Comparison of ENCODE assay signal across 16 cellular contexts in genomic region chr10:126059101-126059826, GRCh38.
DNase-seq lines count a peak whose midpoint lies in the region; ATAC-seq and TF ChIP-seq lines count a peak whose summit lies in the region.
"Had no signal": no experiment of that assay in that cellular context is flagged by ENCODE, and none has a peak within 500 bp of the region (broad histone marks: within the 10 kb centered on the region; RNA-seq: fewer than 3 reads in every experiment).

No MANE protein-coding gene starts in this region.

- no peaks in the 10 kb centered on the region for H3K36me3 ChIP-seq in mammary epithelial cell (ENCODE audit: insufficient read depth, low read length)
- H3K36me3 ChIP-seq in left ventricle myocardium inferior = no peaks in the 10 kb centered on the region
- H3K36me3 ChIP-seq: colonic mucosa, gastrocnemius medialis, tibial nerve had no signal

- H3K4me2 ChIP-seq in mammary epithelial cell (ENCODE audit: insufficient read depth, low read depth, low read length) = no peak overlapping the region

- no peaks in the 10 kb centered on the region for H3K27me3 ChIP-seq in mammary epithelial cell (ENCODE audit: insufficient read depth, low read length)
- H3K27me3 ChIP-seq in left ventricle myocardium inferior (ENCODE audit: low read depth) = peaks cover 18% of the 10 kb centered on the region
- H3K27me3 ChIP-seq: colonic mucosa, gastrocnemius medialis, tibial nerve had no signal

- no peak overlapping the region for H3K9ac ChIP-seq in mammary epithelial cell (ENCODE audit: insufficient read depth, low read length)

- CTCF ChIA-PET in mammary epithelial cell (lab: Charles Lee; ENCODE audit: low non-redundant PET) (no interaction called here), MCF 10A (lab: Yijun Ruan, JAX) (interaction anchor here (0.5 kb wide), 1 partner anchor 14 kb away, joined by 4 read pairs; no protein-coding TSS in a partner anchor)
- CTCF ChIA-PET in activated CD4-positive, alpha-beta memory T cell treated with anti-CD3 and anti-CD28 coated beads, Interleukin-2, amount 10 ng/mL, durations not matched to agents 7 days and 5 days (lab: Charles Lee) = no interaction called here

- 70% methylated on average over 4 of the region's 4 CpGs for WGBS in mammary epithelial cell (ENCODE audit: low coverage, missing lambda C conversion rate)

- peak; percentile 34 for DNase-seq in mammary epithelial cell
- no peak for DNase-seq in MCF 10A (ENCODE audit: unreplicated experiment)
- DNase-seq in kidney tubule cell (ENCODE audit: low spot score) = peak; percentile 75
- no peak for DNase-seq in NCI-H446 (lab: John Stamatoyannopoulos, UW)
- no peak for DNase-seq in left ventricle myocardium inferior
- no peak for DNase-seq in activated CD4-positive, alpha-beta memory T cell treated with anti-CD3 and anti-CD28 coated beads, Interleukin-2, amount 10 ng/mL, durations not matched to agents 7 days and 5 days
- DNase-seq: activated naive CD4-positive, alpha-beta T cell treated with anti-CD3 and anti-CD28 coated beads, Interleukin-2, amount 50 U/mL, for 16 hours; colonic mucosa; gastrocnemius medialis; NCI-H446 treated with DMSO at 0.1 percent for 48 hours; RPMI8226 had no signal

- H3K4me1 Mint-ChIP-seq in MCF 10A (ENCODE audit: insufficient read depth, unreplicated experiment) = peaks cover 13% of the 10 kb centered on the region
- H3K4me1 Mint-ChIP-seq in brain = peaks cover 51% of the 10 kb centered on the region
- H3K4me1 Mint-ChIP-seq in activated CD4-positive, alpha-beta memory T cell treated with anti-CD3 and anti-CD28 coated beads, Interleukin-2, amount 10 ng/mL, durations not matched to agents 7 days and 5 days = no peaks in the 10 kb centered on the region

- H4K20me1 ChIP-seq in mammary epithelial cell (ENCODE audit: insufficient read depth, low read length) = no peaks in the 10 kb centered on the region

- dilution Hi-C loops in mammary epithelial cell (cut with HindIII; ENCODE audit: low sequenced_read_pairs) = no loop called here

- no peak for ATAC-seq in GM18867 (IDR thresholded peaks at IDR 0.05; ENCODE audit: unreplicated experiment)

- H3K4me3 ChIP-seq in mammary epithelial cell (replicated peaks in 1 of 3; ENCODE audit: insufficient read depth in 1 of 3, low read depth in 2 of 3, low read length in 3 of 3) (no peak overlapping the region), left ventricle myocardium inferior (no peak overlapping the region)
- H3K4me3 ChIP-seq: colonic mucosa, gastrocnemius medialis, tibial nerve had no signal

- no peak overlapping the region for H2AFZ ChIP-seq in mammary epithelial cell (ENCODE audit: low read depth, low read length)

- H3K9me3 ChIP-seq in mammary epithelial cell (replicated peaks; ENCODE audit: insufficient read depth, low read length) (no peaks in the 10 kb centered on the region), left ventricle myocardium inferior (replicated peaks) (peaks cover 6% of the 10 kb centered on the region)
- H3K9me3 ChIP-seq: colonic mucosa, gastrocnemius medialis had no signal

- H3K9me3 Mint-ChIP-seq in MCF 10A (ENCODE audit: unreplicated experiment) = no peaks in the 10 kb centered on the region
- H3K9me3 Mint-ChIP-seq in brain = peaks cover 2 to 16% (median 3%) of the 10 kb centered on the region in 5 experiments
- H3K9me3 Mint-ChIP-seq in activated CD4-positive, alpha-beta memory T cell treated with anti-CD3 and anti-CD28 coated beads, Interleukin-2, amount 10 ng/mL, durations not matched to agents 7 days and 5 days = no peaks in the 10 kb centered on the region

- no peaks in the 10 kb centered on the region for H3K79me2 ChIP-seq in mammary epithelial cell (ENCODE audit: insufficient read depth, low read length)

- no peak overlapping the region for H3K4me3 Mint-ChIP-seq in MCF 10A (ENCODE audit: unreplicated experiment)
- no peak overlapping the region for H3K4me3 Mint-ChIP-seq in brain
- no peak overlapping the region for H3K4me3 Mint-ChIP-seq in activated CD4-positive, alpha-beta memory T cell treated with anti-CD3 and anti-CD28 coated beads, Interleukin-2, amount 10 ng/mL, durations not matched to agents 7 days and 5 days

- intact Hi-C loops in mammary epithelial cell (cut with micrococcal nuclease) (no loop called here), MCF 10A (cut with micrococcal nuclease) (no loop called here), left ventricle myocardium inferior (cut with micrococcal nuclease) (no loop called here)

- no TSS peak for BruUV-seq in mammary epithelial cell (replicated peaks; lab: Mats Ljungman, UMichigan)
- no TSS peak for BruUV-seq in MCF 10A (replicated peaks; lab: Mats Ljungman, UMichigan)

- H3K27me3 Mint-ChIP-seq in MCF 10A (ENCODE audit: insufficient read depth, unreplicated experiment) = no peaks in the 10 kb centered on the region
- H3K27me3 Mint-ChIP-seq in brain = no peaks in the 10 kb centered on the region
- H3K27me3 Mint-ChIP-seq in activated CD4-positive, alpha-beta memory T cell treated with anti-CD3 and anti-CD28 coated beads, Interleukin-2, amount 10 ng/mL, durations not matched to agents 7 days and 5 days = no peaks in the 10 kb centered on the region

- in situ Hi-C loops in mammary epithelial cell (cut with MboI; ENCODE audit: low sequenced_read_pairs in 2 of 2) = no loop called here

- H3K27ac ChIP-seq in mammary epithelial cell (ENCODE audit: insufficient read depth, low read depth, low read length) (no peak overlapping the region), left ventricle myocardium inferior (replicated peaks) (no peak overlapping the region)
- H3K27ac ChIP-seq: 22Rv1, colonic mucosa, gastrocnemius medialis, HL-60, tibial nerve had no signal

- H3K36me3 Mint-ChIP-seq in MCF 10A (ENCODE audit: insufficient read depth, unreplicated experiment) (peaks cover 15% of the 10 kb centered on the region), brain (peaks cover 9% of the 10 kb centered on the region)
- no peaks in the 10 kb centered on the region for H3K36me3 Mint-ChIP-seq in activated CD4-positive, alpha-beta memory T cell treated with anti-CD3 and anti-CD28 coated beads, Interleukin-2, amount 10 ng/mL, durations not matched to agents 7 days and 5 days (ENCODE audit: low read depth)

- POLR2A ChIA-PET in MCF 10A (lab: Yijun Ruan, JAX) = no interaction called here
- POLR2A ChIA-PET in activated CD4-positive, alpha-beta memory T cell treated with anti-CD3 and anti-CD28 coated beads, Interleukin-2, amount 10 ng/mL, durations not matched to agents 7 days and 5 days (lab: Charles Lee) = no interaction called here

- H3K4me1 ChIP-seq in mammary epithelial cell (ENCODE audit: insufficient read depth, low read length) (peaks cover 36% of the 10 kb centered on the region), left ventricle myocardium inferior (peaks cover 38% of the 10 kb centered on the region)
- H3K4me1 ChIP-seq: colonic mucosa had no signal

- no peak overlapping the region for H3K27ac Mint-ChIP-seq in MCF 10A (ENCODE audit: low read depth, unreplicated experiment)
- H3K27ac Mint-ChIP-seq in brain = peak overlapping the region in 3 of 5 experiments; percentile 23 to 84 (median 63)
- no peak overlapping the region for H3K27ac Mint-ChIP-seq in activated CD4-positive, alpha-beta memory T cell treated with anti-CD3 and anti-CD28 coated beads, Interleukin-2, amount 10 ng/mL, durations not matched to agents 7 days and 5 days

- TF ChIP-seq CTCF in mammary epithelial cell (conservative IDR thresholded peaks at IDR 0.05 in 1 of 2, IDR thresholded peaks at IDR 0.05 in 1 of 2; ENCODE audit: extremely low read depth in 1 of 2, insufficient read depth in 1 of 2, low read depth in 1 of 2, low read length in 2 of 2) (no peak), MCF 10A (IDR thresholded peaks at IDR 0.05; ENCODE audit: unreplicated experiment) (no peak), brain (conservative IDR thresholded peaks at IDR 0.05) (no peak), left ventricle myocardium inferior (IDR thresholded peaks at IDR 0.05; ENCODE audit: borderline replicate concordance) (no peak)

Comparison
In these comparisons a context has a peak if more than half of its experiments do, and no peak if none do; other contexts are left out.
1. DNase-seq: peak in mammary epithelial cell (single experiment) and kidney tubule cell (single experiment); none in MCF 10A (single experiment), NCI-H446 (0 of 2), left ventricle myocardium inferior (single experiment) and activated CD4-positive, alpha-beta memory T cell treated with anti-CD3 and anti-CD28 coated beads, Interleukin-2, amount 10 ng/mL, durations not matched to agents 7 days and 5 days (single experiment).
2. H3K27ac Mint-ChIP-seq: peak in brain (3 of 5); none in MCF 10A (single experiment) and activated CD4-positive, alpha-beta memory T cell treated with anti-CD3 and anti-CD28 coated beads, Interleukin-2, amount 10 ng/mL, durations not matched to agents 7 days and 5 days (single experiment).